Comparison of ENCODE assay signal across 13 cellular contexts in genomic region chr11:2804701-2805387, GRCh38.
A peak's percentile ranks its signal among the peaks of the same experiment; 100 is the strongest.
DNase-seq lines count a peak whose midpoint lies in the region; ATAC-seq and TF ChIP-seq lines count a peak whose summit lies in the region.
"Had no signal": no experiment of that assay in that cellular context is flagged by ENCODE, and none has a peak within 500 bp of the region (broad histone marks: within the 10 kb centered on the region; RNA-seq: fewer than 3 reads in every experiment).

No MANE protein-coding gene starts in this region.

- peaks cover 24% of the 10 kb centered on the region for H3K4me1 ChIP-seq in neural progenitor cell

- no peaks in the 10 kb centered on the region for H3F3A ChIP-seq in neural progenitor cell (ENCODE audit: low read depth)

- H3K9me3 ChIP-seq in neural progenitor cell (ENCODE audit: low read depth) = no peaks in the 10 kb centered on the region

- H3K4me3 Mint-ChIP-seq in neural progenitor cell = peak overlapping the region; percentile 30
- H3K4me3 Mint-ChIP-seq: activated naive CD8-positive, alpha-beta T cell had no signal

- peak overlapping the region; percentile 98 for H3K27ac Mint-ChIP-seq in neural progenitor cell
- H3K27ac Mint-ChIP-seq: activated naive CD8-positive, alpha-beta T cell had no signal

- ATAC-seq in HG03460 (IDR thresholded peaks at IDR 0.05; ENCODE audit: unreplicated experiment) (no peak), HG03520 (IDR thresholded peaks at IDR 0.05; ENCODE audit: unreplicated experiment) (no peak)

- H3K27me3 ChIP-seq in neural progenitor cell = peaks cover 27% of the 10 kb centered on the region

- H3K4me3 ChIP-seq in neural progenitor cell = no peak overlapping the region

- no peak overlapping the region for H3K27ac ChIP-seq in neural progenitor cell

- H3K4me2 ChIP-seq in neural progenitor cell = no peak overlapping the region

- no peaks in the 10 kb centered on the region for H3K36me3 Mint-ChIP-seq in neural progenitor cell

- peaks cover 6% of the 10 kb centered on the region for H3K9me3 Mint-ChIP-seq in neural progenitor cell

- no peak overlapping the region for H3K9ac ChIP-seq in neural progenitor cell

- no peaks in the 10 kb centered on the region for H3K79me2 ChIP-seq in neural progenitor cell (ENCODE audit: low read depth)

- H2AFZ ChIP-seq in neural progenitor cell (replicated peaks) = peak overlapping the region; percentile 36

- peaks cover 19% of the 10 kb centered on the region for H3K27me3 Mint-ChIP-seq in neural progenitor cell (ENCODE audit: insufficient read depth, low read depth)
- H3K27me3 Mint-ChIP-seq: activated naive CD8-positive, alpha-beta T cell had no signal

- peaks cover 28% of the 10 kb centered on the region for H3K4me1 Mint-ChIP-seq in neural progenitor cell

- no peak for TF ChIP-seq CTCF in neural progenitor cell (IDR thresholded peaks at IDR 0.05)

- H4K20me1 ChIP-seq in neural progenitor cell (ENCODE audit: low read depth) = no peaks in the 10 kb centered on the region

- intact Hi-C loops in head of caudate nucleus (cut with DNase I) = no loop called here

- no peaks in the 10 kb centered on the region for H3K36me3 ChIP-seq in neural progenitor cell

- peak; percentile 54 for DNase-seq in activated effector memory CD4-positive, alpha-beta T cell treated with anti-CD3 and anti-CD28 coated beads, Interleukin-2, amount 50 U/mL, for 16 hours
- DNase-seq in activated effector memory CD4-positive, alpha-beta T cell treated with Interleukin-2 at 50 U/mL for 16 hours = no peak
- peak in 32 of 42 donors; percentile 2 to 54 (median 18) for DNase-seq in head of caudate nucleus
- DNase-seq in neural progenitor cell (ENCODE audit: low spot score) = peak; percentile 36
- peak; percentile 40 for DNase-seq in ureter (ENCODE audit: low spot score)
- DNase-seq in NCI-H2227 treated with DMSO at 0.1 percent for 48 hours (lab: John Stamatoyannopoulos, UW) = no peak
- DNase-seq: effector memory CD4-positive, alpha-beta T cell; NCI-H510A; SIG-M5; stimulated activated naive CD4-positive, alpha-beta T cell had no signal

Comparison
In these comparisons a context has a peak if more than half of its experiments do, and no peak if none do; other contexts are left out.
1. DNase-seq: peak in activated effector memory CD4-positive, alpha-beta T cell treated with anti-CD3 and anti-CD28 coated beads, Interleukin-2, amount 50 U/mL, for 16 hours (single experiment), head of caudate nucleus (32 of 42), neural progenitor cell (single experiment) and ureter (single experiment); none in activated effector memory CD4-positive, alpha-beta T cell treated with Interleukin-2 at 50 U/mL for 16 hours (single experiment) and NCI-H2227 treated with DMSO at 0.1 percent for 48 hours (single experiment).